Comparison of ENCODE assay signal across 9 cellular contexts in the genomic region with DNA sequence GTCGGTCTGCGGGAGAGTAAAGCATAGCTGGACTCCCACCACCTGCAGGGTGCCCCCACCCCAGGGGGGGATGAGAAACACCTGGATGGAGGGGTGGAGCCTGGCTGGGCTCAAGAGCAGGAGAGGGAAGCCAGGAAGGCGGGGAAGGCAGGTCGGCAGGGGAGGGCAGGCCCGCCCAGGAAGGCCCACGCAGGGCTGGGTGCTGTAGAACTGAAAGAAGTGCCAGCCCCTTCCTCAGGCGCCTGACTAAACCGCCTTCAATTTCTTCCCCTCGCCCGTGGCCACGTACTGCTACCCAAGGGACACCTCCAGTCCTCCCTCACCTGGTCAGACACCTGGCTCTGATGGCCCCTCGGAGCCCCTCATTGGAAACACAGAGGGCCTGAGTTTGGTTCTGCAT.
DNase-seq lines count a peak whose midpoint lies in the region; ATAC-seq, FAIRE-seq and TF ChIP-seq lines count a peak whose summit lies in the region.
"Had no signal": no experiment of that assay in that cellular context is flagged by ENCODE, and none has a peak within 500 bp of the region (broad histone marks: within the 10 kb centered on the region; RNA-seq: fewer than 3 reads in every experiment).

No MANE protein-coding gene starts in this region.

- intact Hi-C loops in activated naive CD4-positive, alpha-beta T cell treated with anti-CD3 and anti-CD28 coated beads for 36 hours (cut with micrococcal nuclease), result no loop called here

- no peak overlapping the region for H3K23ac ChIP-seq in trophoblast cell (ENCODE audit: low read length)

- DNase-seq in activated naive CD4-positive, alpha-beta T cell treated with anti-CD3 and anti-CD28 coated beads for 36 hours, result peak; percentile 34
- no peak for DNase-seq in activated naive CD4-positive, alpha-beta T cell (lab: John Stamatoyannopoulos, UW)
- DNase-seq in astrocyte (ENCODE audit: low read depth) (no peak), type B pancreatic cell (ENCODE audit: extremely low spot score, unreplicated experiment) (no peak), trophoblast cell (no peak)

- H3K4me1 Mint-ChIP-seq in activated naive CD4-positive, alpha-beta T cell treated with anti-CD3 and anti-CD28 coated beads for 36 hours (ENCODE audit: low read depth), result peaks cover 82% of the 10 kb centered on the region
- H3K4me1 Mint-ChIP-seq in astrocyte (ENCODE audit: low read depth, unreplicated experiment) (peaks cover 37% of the 10 kb centered on the region), type B pancreatic cell (ENCODE audit: unreplicated experiment) (peaks cover 64% of the 10 kb centered on the region)

- peak overlapping the region; percentile 68 for H3K27ac Mint-ChIP-seq in activated naive CD4-positive, alpha-beta T cell treated with anti-CD3 and anti-CD28 coated beads for 36 hours
- peak overlapping the region; percentile 96 for H3K27ac Mint-ChIP-seq in astrocyte (ENCODE audit: unreplicated experiment)
- peak overlapping the region; percentile 74 for H3K27ac Mint-ChIP-seq in type B pancreatic cell

- H3K79me2 ChIP-seq in astrocyte (ENCODE audit: insufficient read depth, low read length) (peaks cover 14% of the 10 kb centered on the region), trophoblast cell (ENCODE audit: control insufficient read depth, insufficient read depth, low read length, poor library complexity) (no peaks in the 10 kb centered on the region)

- H3K9ac ChIP-seq in astrocyte (ENCODE audit: low read length) (peak overlapping the region; percentile 5), muscle layer of colon (ENCODE audit: low read length) (peak overlapping the region; percentile 11), trophoblast cell (ENCODE audit: low read length) (no peak overlapping the region)

- WGBS in trophoblast cell (ENCODE audit: extremely low coverage, insufficient coverage, insufficient read length), result no CpG with 5 or more reads among the region's 12 CpGs

- no peaks in the 10 kb centered on the region for H3K27me3 ChIP-seq in astrocyte (ENCODE audit: insufficient read depth, low read length)
- H3K27me3 ChIP-seq in muscle layer of colon (ENCODE audit: control insufficient read depth in 1 of 2, insufficient read depth in 2 of 2, low read length in 2 of 2), result no peaks in the 10 kb centered on the region
- H3K27me3 ChIP-seq in trophoblast cell (ENCODE audit: insufficient read depth, low read length), result no peaks in the 10 kb centered on the region

- H2AK5ac ChIP-seq in trophoblast cell (ENCODE audit: low read length), result no peak overlapping the region

- CTCF ChIA-PET in activated naive CD4-positive, alpha-beta T cell treated with anti-CD3 and anti-CD28 coated beads for 36 hours (lab: Charles Lee), result no interaction called here

- FAIRE-seq in astrocyte (lab: Jason Lieb, UNC), result no peak

- H3K4ac ChIP-seq in trophoblast cell (ENCODE audit: low read depth, low read length), result no peak overlapping the region

- H3K18ac ChIP-seq in trophoblast cell (ENCODE audit: low read length), result no peak overlapping the region

- no peak overlapping the region for H3K27ac ChIP-seq in astrocyte (ENCODE audit: low read depth, low read length)
- peak overlapping the region; percentile 29 for H3K27ac ChIP-seq in muscle layer of colon (ENCODE audit: low read depth, low read length)
- no peak overlapping the region for H3K27ac ChIP-seq in trophoblast cell (ENCODE audit: low read depth, low read length)
- H3K27ac ChIP-seq: epithelial cell of prostate had no signal

- no peak for TF ChIP-seq CTCF in astrocyte (IDR thresholded peaks at IDR 0.05; ENCODE audit: insufficient read depth, low read depth, low read length)
- no peak for TF ChIP-seq CTCF in type B pancreatic cell (conservative IDR thresholded peaks at IDR 0.05)

- H2BK120ac ChIP-seq in trophoblast cell (ENCODE audit: insufficient read depth, low read length, poor library complexity), result no peak overlapping the region

- H4K12ac ChIP-seq in trophoblast cell (ENCODE audit: low read depth, low read length), result no peak overlapping the region

- no peak overlapping the region for H4K91ac ChIP-seq in trophoblast cell (ENCODE audit: low read depth, low read length)

- peak overlapping the region; percentile 49 for H3K4me3 Mint-ChIP-seq in activated naive CD4-positive, alpha-beta T cell treated with anti-CD3 and anti-CD28 coated beads for 36 hours
- no peak overlapping the region for H3K4me3 Mint-ChIP-seq in astrocyte (ENCODE audit: unreplicated experiment)
- no peak overlapping the region for H3K4me3 Mint-ChIP-seq in type B pancreatic cell

- no peak for ATAC-seq in GM18517 (IDR thresholded peaks at IDR 0.05; ENCODE audit: unreplicated experiment)
- no peak for ATAC-seq in HG02571 (IDR thresholded peaks at IDR 0.05; ENCODE audit: unreplicated experiment)

- H3K4me1 ChIP-seq in astrocyte (ENCODE audit: insufficient read depth, low read length) (peaks cover 50% of the 10 kb centered on the region), muscle layer of colon (ENCODE audit: insufficient read depth, low read length) (peaks cover 86% of the 10 kb centered on the region), trophoblast cell (ENCODE audit: control insufficient read depth in 1 of 2, insufficient read depth in 2 of 2, low read length in 2 of 2) (peaks cover 5 to 10% of the 10 kb centered on the region in 2 experiments)

- peaks cover 13% of the 10 kb centered on the region for H4K20me1 ChIP-seq in astrocyte (ENCODE audit: insufficient read depth, low read length)

- H3K4me2 ChIP-seq in astrocyte (ENCODE audit: low read length) (peak overlapping the region; percentile 50), trophoblast cell (ENCODE audit: low read length) (no peak overlapping the region)

- no peaks in the 10 kb centered on the region for H3K36me3 Mint-ChIP-seq in activated naive CD4-positive, alpha-beta T cell treated with anti-CD3 and anti-CD28 coated beads for 36 hours (ENCODE audit: low read depth)
- no peaks in the 10 kb centered on the region for H3K36me3 Mint-ChIP-seq in astrocyte (ENCODE audit: low read depth, unreplicated experiment)
- H3K36me3 Mint-ChIP-seq in type B pancreatic cell, result no peaks in the 10 kb centered on the region

- H3K9me3 Mint-ChIP-seq in activated naive CD4-positive, alpha-beta T cell treated with anti-CD3 and anti-CD28 coated beads for 36 hours, result no peaks in the 10 kb centered on the region
- no peaks in the 10 kb centered on the region for H3K9me3 Mint-ChIP-seq in astrocyte (ENCODE audit: unreplicated experiment)
- no peaks in the 10 kb centered on the region for H3K9me3 Mint-ChIP-seq in type B pancreatic cell

- no peaks in the 10 kb centered on the region for H3K36me3 ChIP-seq in astrocyte (ENCODE audit: insufficient read depth, low read length)
- no peaks in the 10 kb centered on the region for H3K36me3 ChIP-seq in muscle layer of colon (ENCODE audit: insufficient read depth, low read length)
- no peaks in the 10 kb centered on the region for H3K36me3 ChIP-seq in trophoblast cell (ENCODE audit: control insufficient read depth in 1 of 2, insufficient read depth in 2 of 2, low read length in 2 of 2)

- no peak overlapping the region for H2BK12ac ChIP-seq in trophoblast cell (ENCODE audit: low read length)

- no peak overlapping the region for H2BK5ac ChIP-seq in trophoblast cell (ENCODE audit: low read depth, low read length, poor library complexity)

- H2AFZ ChIP-seq in astrocyte (ENCODE audit: low read depth, low read length), result no peak overlapping the region
- H2AFZ ChIP-seq in trophoblast cell (ENCODE audit: insufficient read depth, low read length, poor library complexity), result no peak overlapping the region

- H3K27me3 Mint-ChIP-seq in activated naive CD4-positive, alpha-beta T cell treated with anti-CD3 and anti-CD28 coated beads for 36 hours (ENCODE audit: low read depth), result no peaks in the 10 kb centered on the region
- H3K27me3 Mint-ChIP-seq in astrocyte (ENCODE audit: low read depth, unreplicated experiment) (no peaks in the 10 kb centered on the region), type B pancreatic cell (no peaks in the 10 kb centered on the region)

- H3K9me3 ChIP-seq in astrocyte (ENCODE audit: insufficient read depth, low read depth, low read length) (no peaks in the 10 kb centered on the region), muscle layer of colon (ENCODE audit: low read length) (no peaks in the 10 kb centered on the region), trophoblast cell (ENCODE audit: insufficient read depth, low read depth, low read length) (peaks cover 3% of the 10 kb centered on the region)

- H4K8ac ChIP-seq in trophoblast cell (ENCODE audit: low read depth, low read length), result no peak overlapping the region

- H3K4me3 ChIP-seq in astrocyte (ENCODE audit: insufficient read depth, low read depth, low read length), result no peak overlapping the region
- no peak overlapping the region for H3K4me3 ChIP-seq in muscle layer of colon (ENCODE audit: low read depth in 1 of 2, low read length in 2 of 2)
- H3K4me3 ChIP-seq in trophoblast cell (ENCODE audit: low read depth, low read length), result no peak overlapping the region

- H3K79me1 ChIP-seq in trophoblast cell (ENCODE audit: low read length), result no peaks in the 10 kb centered on the region

- H3K14ac ChIP-seq in trophoblast cell (ENCODE audit: low read length), result no peak overlapping the region
